Comparison of ENCODE assay signal across 23 cellular contexts in the genomic region with DNA sequence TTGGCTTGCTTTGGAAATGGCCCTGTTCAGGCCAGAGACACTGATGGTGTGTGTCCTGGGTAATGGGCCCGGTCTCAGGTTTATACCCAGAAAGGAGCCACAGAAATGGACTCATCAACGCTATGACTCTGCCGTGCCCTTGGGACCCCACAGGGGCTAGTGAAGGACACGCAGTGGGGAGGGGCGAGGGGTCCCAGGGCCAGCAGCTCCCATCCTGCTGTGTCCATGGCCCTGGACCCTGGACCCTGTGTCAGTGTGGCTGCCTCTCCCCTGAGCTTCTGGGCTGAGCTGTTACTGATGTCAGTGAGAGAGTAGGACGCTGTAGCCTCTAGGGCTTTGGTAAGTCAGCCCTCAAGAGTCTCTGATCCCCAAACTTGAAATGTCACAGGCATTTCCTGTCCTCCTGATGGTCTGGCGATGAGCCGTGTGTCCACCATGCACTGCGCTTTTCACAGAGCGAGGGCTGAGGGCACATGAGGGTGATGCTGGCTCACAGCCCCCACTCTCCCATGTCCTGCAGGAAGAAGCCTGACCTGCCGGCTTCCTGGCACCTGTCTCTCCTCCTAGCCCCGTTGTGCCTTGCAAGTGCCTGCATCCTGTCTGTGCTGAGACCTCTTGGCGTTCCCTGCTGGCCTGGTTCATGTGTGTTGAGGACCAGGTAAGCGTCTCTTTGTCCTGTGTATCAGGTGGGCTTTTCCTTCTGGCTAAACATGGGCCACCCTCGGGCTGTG.
"Had no signal": no experiment of that assay in that cellular context is flagged by ENCODE, and none has a peak within 500 bp of the region (broad histone marks: within the 10 kb centered on the region; RNA-seq: fewer than 3 reads in every experiment).

No MANE protein-coding gene starts in this region.

- H3K27ac ChIP-seq: brain microvascular endothelial cell, coronary artery, gastroesophageal sphincter, heart right ventricle, neutrophil, pancreas, sigmoid colon had no signal

- H3K27me3 Mint-ChIP-seq: activated B cell treated with CpG ODN at 0.5 μM for 24 hours; activated naive CD8-positive, alpha-beta T cell treated with anti-CD3 and anti-CD28 coated beads, Interleukin-2, amount 50 U/mL, for 24 hours; memory B cell; naive B cell had no signal

- H3K27me3 ChIP-seq: brain microvascular endothelial cell, gastroesophageal sphincter, heart right ventricle, neutrophil, pancreas, sigmoid colon had no signal

- ATAC-seq: activated T-cell treated with anti-CD3 and anti-CD28 coated beads, Interleukin-2, amount 50 U/mL, for 72 hours; esophagus mucosa; gastroesophageal sphincter; mucosa of descending colon; pancreas had no signal

- H3K4me3 ChIP-seq: coronary artery, gastroesophageal sphincter, heart right ventricle, mucosa of descending colon, pancreas, sigmoid colon had no signal

- DNase-seq: activated B cell treated with CpG ODN at 0.5 μM for 24 hours; activated CD4-positive, alpha-beta T cell treated with anti-CD3 and anti-CD28 coated beads for 4 hours; activated CD8-positive, alpha-beta memory T cell treated with anti-CD3 and anti-CD28 coated beads, Interleukin-2, amount 50 U/mL, for 4 hours; activated gamma-delta T cell; activated naive CD8-positive, alpha-beta T cell treated with anti-CD3 and anti-CD28 coated beads, Interleukin-2, amount 50 U/mL, for 24 hours; activated T-cell treated with anti-CD3 and anti-CD28 coated beads, Interleukin-2, amount 50 U/mL, for 72 hours; anterior cingulate cortex; brain microvascular endothelial cell; central memory CD4-positive, alpha-beta T cell; heart right ventricle; mucosa of descending colon; naive B cell; pancreas; sigmoid colon; SK-N-SH; stimulated activated CD4-positive, alpha-beta T cell treated with anti-CD3 and anti-CD28 coated beads, Interleukin-4, amount 100 ng/mL, for 24 hours; stimulated activated naive CD4-positive, alpha-beta T cell; T-helper 9 cell had no signal

- H3K9me3 ChIP-seq: gastroesophageal sphincter, heart right ventricle, mucosa of descending colon, neutrophil, pancreas, sigmoid colon, SK-N-SH had no signal

- H3K27ac Mint-ChIP-seq: activated B cell treated with CpG ODN at 0.5 μM for 24 hours; activated naive CD8-positive, alpha-beta T cell treated with anti-CD3 and anti-CD28 coated beads, Interleukin-2, amount 50 U/mL, for 24 hours; activated T-cell treated with anti-CD3 and anti-CD28 coated beads, Interleukin-2, amount 50 U/mL, for 72 hours had no signal

- H3K9me3 Mint-ChIP-seq: activated B cell treated with CpG ODN at 0.5 μM for 24 hours; activated naive CD8-positive, alpha-beta T cell treated with anti-CD3 and anti-CD28 coated beads, Interleukin-2, amount 50 U/mL, for 24 hours; memory B cell; naive B cell had no signal

- H3K9ac ChIP-seq: SK-N-SH had no signal

- H3K4me3 Mint-ChIP-seq: activated B cell treated with CpG ODN at 0.5 μM for 24 hours; activated naive CD8-positive, alpha-beta T cell treated with anti-CD3 and anti-CD28 coated beads, Interleukin-2, amount 50 U/mL, for 24 hours; activated T-cell treated with anti-CD3 and anti-CD28 coated beads, Interleukin-2, amount 50 U/mL, for 72 hours; memory B cell had no signal
